In the genomic region with DNA sequence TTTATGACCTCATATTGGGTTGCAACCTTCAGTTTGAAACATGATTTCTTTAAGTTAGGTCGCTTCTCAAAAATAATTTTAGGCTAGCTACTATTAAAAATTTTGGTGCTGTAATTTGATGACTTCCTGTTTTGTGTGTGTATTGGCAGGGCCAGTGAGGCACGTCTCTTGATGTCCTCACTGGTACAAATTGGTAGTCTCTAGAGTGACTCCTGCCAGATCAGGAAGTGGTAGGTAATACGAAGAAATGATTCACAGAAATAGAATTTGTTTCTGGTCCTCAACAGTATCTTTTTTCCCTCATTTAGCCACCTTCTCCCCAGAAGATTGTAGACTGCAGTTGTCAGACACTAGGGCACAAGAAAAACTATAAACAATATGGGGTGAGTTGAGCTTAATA, we compare ENCODE assay signal across 13 cellular contexts.
DNase-seq lines count a peak whose midpoint lies in the region; ATAC-seq, FAIRE-seq and TF ChIP-seq lines count a peak whose summit lies in the region.
"Had no signal": no experiment of that assay in that cellular context is flagged by ENCODE, and none has a peak within 500 bp of the region (broad histone marks: within the 10 kb centered on the region; RNA-seq: fewer than 3 reads in every experiment).

No MANE protein-coding gene starts in this region.

- H3K27me3 ChIP-seq in breast epithelium (no peaks in the 10 kb centered on the region), GM12878 (replicated peaks in 1 of 2; ENCODE audit: control insufficient read depth in 2 of 2, insufficient read depth in 2 of 2, low read length in 1 of 2) (no peaks in the 10 kb centered on the region)
- H3K27me3 ChIP-seq: ovary had no signal

- no peaks in the 10 kb centered on the region for H3K36me3 ChIP-seq in breast epithelium
- H3K36me3 ChIP-seq in GM12878 (ENCODE audit: control insufficient read depth in 2 of 2, insufficient read depth in 2 of 2, low read length in 1 of 2): no peaks in the 10 kb centered on the region; a peak in 1 of 4 replicates
- H3K36me3 ChIP-seq: ovary had no signal

- no peak overlapping the region for H2AFZ ChIP-seq in GM12878 (ENCODE audit: control insufficient read depth, low read depth, low read length)

- TF ChIP-seq CTCF in MCF 10A (IDR thresholded peaks at IDR 0.05; ENCODE audit: unreplicated experiment) (no peak), breast epithelium (IDR thresholded peaks at IDR 0.05) (no peak), GM12878 (IDR thresholded peaks at IDR 0.05 in 2 of 3, conservative IDR thresholded peaks at IDR 0.05 in 1 of 3; ENCODE audit: control insufficient read depth in 2 of 3, extremely low read depth in 1 of 3, insufficient read depth in 1 of 3, low read depth in 3 of 3, low read length in 3 of 3) (no peak)

- POLR2A ChIA-PET in MCF 10A (lab: Yijun Ruan, JAX) (interaction anchor here (1.0 to 1.1 kb wide), 2 partner anchors 14 to 17 kb away, joined by 3 to 4 read pairs; no protein-coding TSS in a partner anchor), GM12878 (lab: Charles Lee) (interaction anchor here (0.5 kb wide), 1 partner anchor 276 kb away, joined by 4 read pairs; no protein-coding TSS in a partner anchor)

- no peak for FAIRE-seq in GM12878 (lab: Jason Lieb, UNC)
- no peak for FAIRE-seq in urothelium cell line (lab: Jason Lieb, UNC)

- H3K36me3 Mint-ChIP-seq in MCF 10A (ENCODE audit: insufficient read depth, unreplicated experiment): peaks cover 6% of the 10 kb centered on the region

- TF ChIP-seq RAD21 in GM12878 (IDR thresholded peaks at IDR 0.05; ENCODE audit: insufficient read depth, low read depth, low read length): no peak

- no peaks in the 10 kb centered on the region for H3K9me3 ChIP-seq in breast epithelium
- no peaks in the 10 kb centered on the region for H3K9me3 ChIP-seq in GM12878 (replicated peaks; ENCODE audit: control insufficient read depth, insufficient read depth, low read length)
- H3K9me3 ChIP-seq: ovary had no signal

- 29% methylated on average over 3 of the region's 3 CpGs for WGBS in GM12878 (ENCODE audit: insufficient coverage, insufficient replicate concordance, low lambda C conversion rate, missing lambda C conversion rate)

- TF ChIP-seq POLR2A in breast epithelium (IDR thresholded peaks at IDR 0.05) (no peak), GM12878 (IDR thresholded peaks at IDR 0.05; ENCODE audit: low read depth, low read length) (no peak)

- no peak overlapping the region for H3K9ac ChIP-seq in GM12878 (ENCODE audit: control insufficient read depth, insufficient read depth, low read length)

- H3K27ac ChIP-seq in breast epithelium (no peak overlapping the region), GM12878 (ENCODE audit: control insufficient read depth, insufficient read depth) (no peak overlapping the region)
- H3K27ac ChIP-seq: ovary had no signal

- no peak overlapping the region for H3K27ac Mint-ChIP-seq in MCF 10A (ENCODE audit: low read depth, unreplicated experiment)

- no peaks in the 10 kb centered on the region for H3K9me3 Mint-ChIP-seq in MCF 10A (ENCODE audit: unreplicated experiment)

- intact Hi-C loops in MCF 10A (cut with micrococcal nuclease) (no loop called here), breast epithelium (cut with DNase I; ENCODE audit: low total_unique reads) (no loop called here), GM12878 (cut with micrococcal nuclease; ENCODE audit: unreplicated experiment) (no loop called here)

- ATAC-seq in GM12878: peak; percentile 70
- no peak for ATAC-seq in GM21526 (IDR thresholded peaks at IDR 0.05; ENCODE audit: low FRiP score, unreplicated experiment)

- CTCF ChIA-PET in MCF 10A (lab: Yijun Ruan, JAX) (interaction anchor here (0.7 to 3.0 kb wide), 4 partner anchors 13 to 544 kb away, joined by 3 to 11 read pairs (median 4); no protein-coding TSS in a partner anchor), GM12878 (lab: Yijun Ruan, JAX) (interaction anchor here (0.6 kb wide), 1 partner anchor 54 kb away, joined by 3 read pairs; no protein-coding TSS in a partner anchor)

- no peaks in the 10 kb centered on the region for H3K79me2 ChIP-seq in GM12878 (ENCODE audit: control insufficient read depth, insufficient read depth, low read length)

- no peaks in the 10 kb centered on the region for H3K27me3 Mint-ChIP-seq in MCF 10A (ENCODE audit: insufficient read depth, unreplicated experiment)

- no peaks in the 10 kb centered on the region for H4K20me1 ChIP-seq in GM12878 (ENCODE audit: control insufficient read depth, insufficient read depth)

- H3K4me1 ChIP-seq in breast epithelium (no peaks in the 10 kb centered on the region), GM12878 (ENCODE audit: control insufficient read depth, insufficient read depth, low read length) (no peaks in the 10 kb centered on the region)

- no TSS peak for BruUV-seq in MCF 10A (replicated peaks; lab: Mats Ljungman, UMichigan)
- BruUV-seq in GM12878 (replicated peaks; lab: Mats Ljungman, UMichigan): no TSS peak

- no peak overlapping the region for H3K4me3 ChIP-seq in breast epithelium
- no peak overlapping the region for H3K4me3 ChIP-seq in GM12878
- H3K4me3 ChIP-seq: ovary had no signal

- H3K4me1 Mint-ChIP-seq in MCF 10A (ENCODE audit: insufficient read depth, unreplicated experiment): peaks cover 23% of the 10 kb centered on the region

- no peak overlapping the region for H3K4me3 Mint-ChIP-seq in MCF 10A (ENCODE audit: unreplicated experiment)

- RAD21 ChIA-PET in GM12878 (lab: Charles Lee; ENCODE audit: unreplicated experiment): interaction anchor here (1.0 to 1.7 kb wide), 2 partner anchors 13 to 72 kb away, joined by 3 to 6 read pairs; no protein-coding TSS in a partner anchor

- SMC1A ChIA-PET in GM12878 (lab: Charles Lee; ENCODE audit: uncharacterized antibody, unreplicated experiment): interaction anchor here (1.3 to 2.3 kb wide), 5 partner anchors 9 to 258 kb away, joined by 3 to 10 read pairs (median 4); no protein-coding TSS in a partner anchor

- in situ Hi-C loops in GM12878 (cut with MboI): no loop called here

- TF ChIP-seq EP300 in GM12878 (IDR thresholded peaks at IDR 0.05; ENCODE audit: borderline replicate concordance in 1 of 2, control insufficient read depth in 1 of 2, low read depth in 2 of 2, low read length in 2 of 2): no peak

- H3K4me2 ChIP-seq in GM12878 (ENCODE audit: control insufficient read depth, insufficient read depth): no peak overlapping the region

- peak; percentile 51 for DNase-seq in MCF 10A (ENCODE audit: unreplicated experiment)
- no peak for DNase-seq in breast epithelium (ENCODE audit: low spot score in 2 of 2)
- DNase-seq in NCI-H69 (lab: John Stamatoyannopoulos, UW): peak; percentile 27
- DNase-seq in GM12878 (ENCODE audit: low read depth, low spot score): no peak
- peak; percentile 30 for DNase-seq in urothelium cell line (ENCODE audit: low spot score)
- DNase-seq in AG20443 (ENCODE audit: low spot score): no peak
- DNase-seq in HuH-7.5 (ENCODE audit: low spot score): no peak
- DNase-seq: activated T-cell treated with anti-CD3 and anti-CD28 coated beads for 4 hours, GDM1, hippocampal formation, NCI-H1930, ovary had no signal

TF ChIP-seq in GM12878, 131 proteins besides CTCF, POLR2A, EP300 and RAD21:
- TF ChIP-seq, protein P1, sequence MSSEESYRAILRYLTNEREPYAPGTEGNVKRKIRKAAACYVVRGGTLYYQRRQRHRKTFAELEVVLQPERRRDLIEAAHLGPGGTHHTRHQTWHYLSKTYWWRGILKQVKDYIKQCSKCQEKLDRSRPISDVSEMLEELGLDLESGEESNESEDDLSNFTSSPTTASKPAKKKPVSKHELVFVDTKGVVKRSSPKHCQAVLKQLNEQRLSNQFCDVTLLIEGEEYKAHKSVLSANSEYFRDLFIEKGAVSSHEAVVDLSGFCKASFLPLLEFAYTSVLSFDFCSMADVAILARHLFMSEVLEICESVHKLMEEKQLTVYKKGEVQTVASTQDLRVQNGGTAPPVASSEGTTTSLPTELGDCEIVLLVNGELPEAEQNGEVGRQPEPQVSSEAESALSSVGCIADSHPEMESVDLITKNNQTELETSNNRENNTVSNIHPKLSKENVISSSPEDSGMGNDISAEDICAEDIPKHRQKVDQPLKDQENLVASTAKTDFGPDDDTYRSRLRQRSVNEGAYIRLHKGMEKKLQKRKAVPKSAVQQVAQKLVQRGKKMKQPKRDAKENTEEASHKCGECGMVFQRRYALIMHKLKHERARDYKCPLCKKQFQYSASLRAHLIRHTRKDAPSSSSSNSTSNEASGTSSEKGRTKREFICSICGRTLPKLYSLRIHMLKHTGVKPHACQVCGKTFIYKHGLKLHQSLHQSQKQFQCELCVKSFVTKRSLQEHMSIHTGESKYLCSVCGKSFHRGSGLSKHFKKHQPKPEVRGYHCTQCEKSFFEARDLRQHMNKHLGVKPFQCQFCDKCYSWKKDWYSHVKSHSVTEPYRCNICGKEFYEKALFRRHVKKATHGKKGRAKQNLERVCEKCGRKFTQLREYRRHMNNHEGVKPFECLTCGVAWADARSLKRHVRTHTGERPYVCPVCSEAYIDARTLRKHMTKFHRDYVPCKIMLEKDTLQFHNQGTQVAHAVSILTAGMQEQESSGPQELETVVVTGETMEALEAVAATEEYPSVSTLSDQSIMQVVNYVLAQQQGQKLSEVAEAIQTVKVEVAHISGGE (CRISPR knock-in tag; IDR thresholded peaks at IDR 0.05): no peak
- peak; percentile 33; the same call in 1 of the 2 replicates for TF ChIP-seq SPI1 (IDR thresholded peaks at IDR 0.05; ENCODE audit: borderline replicate concordance, insufficient read depth, low read depth, low read length)

Comparison
In these comparisons a context has a peak if more than half of its experiments do, and no peak if none do; other contexts are left out.
1. DNase-seq: peak in MCF 10A (single experiment), NCI-H69 (single experiment) and urothelium cell line (single experiment); none in breast epithelium (0 of 2), GM12878 (single experiment), AG20443 (single experiment) and HuH-7.5 (single experiment).